Comparison of ENCODE assay signal across 18 cellular contexts in the genomic region with DNA sequence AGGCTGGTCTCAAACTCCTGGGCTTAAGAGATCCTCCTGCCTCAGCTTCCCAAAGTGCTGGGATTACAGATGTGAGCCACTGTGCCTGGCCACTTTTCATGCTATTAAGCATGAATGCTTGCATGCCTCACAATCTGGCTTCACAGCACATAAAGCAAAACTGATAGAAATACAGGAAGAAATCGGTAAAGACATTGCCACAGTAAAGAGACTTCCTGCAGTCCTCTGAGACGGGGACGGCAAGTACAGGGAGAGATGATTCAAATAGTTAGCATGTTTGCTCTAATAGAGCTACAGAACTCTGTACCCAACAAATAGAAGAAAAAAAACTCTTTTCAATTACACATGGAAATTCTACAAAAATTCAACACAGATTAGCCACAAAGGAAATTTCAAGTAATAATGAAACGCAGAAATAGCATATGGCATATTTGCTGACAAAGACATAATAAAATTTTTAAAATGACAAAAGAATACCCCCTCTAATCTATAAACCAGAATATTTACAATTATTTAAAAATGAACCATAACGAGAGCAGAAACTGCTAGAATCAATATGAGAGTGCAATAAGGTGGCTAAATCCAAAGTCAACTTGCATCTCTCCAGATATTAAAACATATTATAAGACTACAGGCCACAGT. TPM values are rescaled to one million over a fixed set of nuclear protein-coding genes. Genes with fewer than 3 reads are reported as not detected.
A peak's percentile ranks its signal among the peaks of the same experiment; 100 is the strongest.
DNase-seq lines count a peak whose midpoint lies in the region; ATAC-seq and TF ChIP-seq lines count a peak whose summit lies in the region.
"Had no signal": no experiment of that assay in that cellular context is flagged by ENCODE, and none has a peak within 500 bp of the region (broad histone marks: within the 10 kb centered on the region; RNA-seq: fewer than 3 reads in every experiment).

No MANE protein-coding gene starts in this region.

- CTCF ChIA-PET in CD8-positive, alpha-beta T cell (lab: Charles Lee): no interaction called here
- CTCF ChIA-PET in activated CD4-positive, alpha-beta memory T cell treated with anti-CD3 and anti-CD28 coated beads for 36 hours (lab: Charles Lee): interaction anchor here (1.3 kb wide), 1 partner anchor 79 kb away, joined by 3 read pairs; no protein-coding TSS in a partner anchor

- in situ Hi-C loops in GM13977 (cut with MboI; ENCODE audit: low pct_unique_long_range_greater_than_20kb, low sequenced_read_pairs, unreplicated experiment): no loop called here

- no peak for TF ChIP-seq CTCF in CD8-positive, alpha-beta T cell (IDR thresholded peaks at IDR 0.05)
- no peak for TF ChIP-seq CTCF in GM13977 (IDR thresholded peaks at IDR 0.05; ENCODE audit: extremely low read depth, insufficient read depth, missing control alignments)

- H3K27ac ChIP-seq in CD4-positive, CD25-positive, alpha-beta regulatory T cell (ENCODE audit: insufficient read depth, low read length, poor library complexity, severe bottlenecking): peak overlapping the region; percentile 17
- no peak overlapping the region for H3K27ac ChIP-seq in CD8-positive, alpha-beta T cell (ENCODE audit: low read depth, low read length)
- H3K27ac ChIP-seq: adrenal gland, KMS-11, neutrophil, SJCRH30 had no signal

- POLR2A ChIA-PET in CD8-positive, alpha-beta T cell (lab: Charles Lee): interaction anchor here (1.1 to 1.3 kb wide), 2 partner anchors 14 to 31 kb away, joined by 3 read pairs; no protein-coding TSS in a partner anchor
- POLR2A ChIA-PET in activated CD4-positive, alpha-beta memory T cell treated with anti-CD3 and anti-CD28 coated beads for 36 hours (lab: Charles Lee): no interaction called here

- intact Hi-C loops in CD8-positive, alpha-beta T cell (cut with DNase I, micrococcal nuclease): no loop called here
- intact Hi-C loops in activated CD4-positive, alpha-beta memory T cell treated with anti-CD3 and anti-CD28 coated beads for 36 hours (cut with micrococcal nuclease): no loop called here
- intact Hi-C loops in head of caudate nucleus (cut with DNase I): no loop called here

- H3K27me3 ChIP-seq in CD4-positive, CD25-positive, alpha-beta regulatory T cell (ENCODE audit: control insufficient read depth, insufficient read depth, low read length): no peaks in the 10 kb centered on the region
- H3K27me3 ChIP-seq in CD8-positive, alpha-beta T cell (ENCODE audit: insufficient read depth, low read length): no peaks in the 10 kb centered on the region
- H3K27me3 ChIP-seq: adrenal gland, neutrophil, Peyer's patch had no signal

- peaks cover 42% of the 10 kb centered on the region for H3K36me3 Mint-ChIP-seq in CD4-positive, CD25-positive, alpha-beta regulatory T cell
- H3K36me3 Mint-ChIP-seq in CD8-positive, alpha-beta T cell: peaks cover 70% of the 10 kb centered on the region
- H3K36me3 Mint-ChIP-seq in activated CD4-positive, alpha-beta memory T cell treated with anti-CD3 and anti-CD28 coated beads for 36 hours: peaks cover 40% of the 10 kb centered on the region
- H3K36me3 Mint-ChIP-seq in immature natural killer cell: peaks cover 7 to 17% (median 11%) of the 10 kb centered on the region in 3 donors

- peak overlapping the region; percentile 45 for H3K4me3 ChIP-seq in CD4-positive, CD25-positive, alpha-beta regulatory T cell (ENCODE audit: low read depth, low read length)
- no peak overlapping the region for H3K4me3 ChIP-seq in CD8-positive, alpha-beta T cell (ENCODE audit: low read depth, low read length)
- H3K4me3 ChIP-seq: adrenal gland, mucosa of descending colon, Peyer's patch, SJCRH30 had no signal

- H3K9me3 ChIP-seq in CD4-positive, CD25-positive, alpha-beta regulatory T cell (ENCODE audit: control insufficient read depth in 2 of 2, low read length in 2 of 2): no peaks in the 10 kb centered on the region
- no peaks in the 10 kb centered on the region for H3K9me3 ChIP-seq in CD8-positive, alpha-beta T cell (ENCODE audit: low read length)
- H3K9me3 ChIP-seq: adrenal gland, Caco-2, mucosa of descending colon, neutrophil, Peyer's patch, SJCRH30 had no signal

- H3K4me1 ChIP-seq in CD4-positive, CD25-positive, alpha-beta regulatory T cell (ENCODE audit: control insufficient read depth, insufficient read depth, low read length, poor library complexity, severe bottlenecking): peaks cover 27% of the 10 kb centered on the region
- peaks cover 42% of the 10 kb centered on the region for H3K4me1 ChIP-seq in CD8-positive, alpha-beta T cell (ENCODE audit: insufficient read depth, low read length)
- H3K4me1 ChIP-seq: adrenal gland, Caco-2, SJCRH30 had no signal

- peak overlapping the region in 3 of 4 donors; percentile 6 to 51 (median 32) for H3K4me3 Mint-ChIP-seq in CD4-positive, CD25-positive, alpha-beta regulatory T cell
- peak overlapping the region; percentile 33 for H3K4me3 Mint-ChIP-seq in CD8-positive, alpha-beta T cell
- H3K4me3 Mint-ChIP-seq in activated CD4-positive, alpha-beta memory T cell treated with anti-CD3 and anti-CD28 coated beads for 36 hours: peak overlapping the region; percentile 5
- H3K4me3 Mint-ChIP-seq in immature natural killer cell: peak overlapping the region; percentile 33 to 79 (median 68)
- H3K4me3 Mint-ChIP-seq: type B pancreatic cell had no signal

- peaks cover 14 to 80% (median 57%) of the 10 kb centered on the region in 4 donors for H3K4me1 Mint-ChIP-seq in CD4-positive, CD25-positive, alpha-beta regulatory T cell
- peaks cover 75% of the 10 kb centered on the region for H3K4me1 Mint-ChIP-seq in CD8-positive, alpha-beta T cell (ENCODE audit: low read depth)
- H3K4me1 Mint-ChIP-seq in activated CD4-positive, alpha-beta memory T cell treated with anti-CD3 and anti-CD28 coated beads for 36 hours (ENCODE audit: low read depth): peaks cover 72% of the 10 kb centered on the region
- H3K4me1 Mint-ChIP-seq in immature natural killer cell: peaks cover 95 to 100% of the 10 kb centered on the region in 2 donors

- H3K27me3 Mint-ChIP-seq in CD4-positive, CD25-positive, alpha-beta regulatory T cell: no peaks in the 10 kb centered on the region
- no peaks in the 10 kb centered on the region for H3K27me3 Mint-ChIP-seq in CD8-positive, alpha-beta T cell (ENCODE audit: low read depth)
- no peaks in the 10 kb centered on the region for H3K27me3 Mint-ChIP-seq in activated CD4-positive, alpha-beta memory T cell treated with anti-CD3 and anti-CD28 coated beads for 36 hours
- H3K27me3 Mint-ChIP-seq in immature natural killer cell (ENCODE audit: low read depth in 3 of 3): peaks cover 0 to 3% (median 2%) of the 10 kb centered on the region in 3 donors

- peaks cover 39% of the 10 kb centered on the region for H3K36me3 ChIP-seq in CD4-positive, CD25-positive, alpha-beta regulatory T cell (ENCODE audit: control insufficient read depth, insufficient read depth, low read length)
- peaks cover 12% of the 10 kb centered on the region for H3K36me3 ChIP-seq in CD8-positive, alpha-beta T cell (ENCODE audit: insufficient read depth, low read length)
- H3K36me3 ChIP-seq: adrenal gland, neutrophil, Peyer's patch, SJCRH30 had no signal

- DNase-seq in CD4-positive, CD25-positive, alpha-beta regulatory T cell: peak in 2 of 3 donors; percentile 8 to 51
- no peak for DNase-seq in CD8-positive, alpha-beta T cell
- DNase-seq in activated CD4-positive, alpha-beta memory T cell treated with anti-CD3 and anti-CD28 coated beads for 36 hours: no peak
- no peak for DNase-seq in immature natural killer cell
- no peak for DNase-seq in head of caudate nucleus
- no peak for DNase-seq in GM13977 (ENCODE audit: low spot score)
- DNase-seq in GDM1 (lab: John Stamatoyannopoulos, UW): no peak
- DNase-seq: Caco-2; mucosa of descending colon; NCI-H1930; NK-92 treated with Interleukin-12 subunit alpha and Interleukin-12 subunit beta, amount 100 ng/mL, for 24 hours; SJCRH30; small intestine had no signal

- H3K9me3 Mint-ChIP-seq in CD4-positive, CD25-positive, alpha-beta regulatory T cell: peaks cover 0 to 4% (median 0%) of the 10 kb centered on the region in 7 donors
- no peaks in the 10 kb centered on the region for H3K9me3 Mint-ChIP-seq in CD8-positive, alpha-beta T cell
- H3K9me3 Mint-ChIP-seq in activated CD4-positive, alpha-beta memory T cell treated with anti-CD3 and anti-CD28 coated beads for 36 hours: peaks cover 3% of the 10 kb centered on the region
- H3K9me3 Mint-ChIP-seq in immature natural killer cell: no peaks in the 10 kb centered on the region
- H3K9me3 Mint-ChIP-seq: type B pancreatic cell had no signal

- peak overlapping the region; percentile 59 to 79 (median 71) for H3K27ac Mint-ChIP-seq in CD4-positive, CD25-positive, alpha-beta regulatory T cell
- H3K27ac Mint-ChIP-seq in CD8-positive, alpha-beta T cell: peak overlapping the region; percentile 81
- peak overlapping the region; percentile 52 for H3K27ac Mint-ChIP-seq in activated CD4-positive, alpha-beta memory T cell treated with anti-CD3 and anti-CD28 coated beads for 36 hours
- H3K27ac Mint-ChIP-seq in immature natural killer cell: peak overlapping the region; percentile 75 to 91 (median 89)
- H3K27ac Mint-ChIP-seq: type B pancreatic cell had no signal

- peak; percentile 46 to 55 for ATAC-seq in CD4-positive, CD25-positive, alpha-beta regulatory T cell (ENCODE audit: low read depth in 2 of 2)
- peak; percentile 49 for ATAC-seq in CD8-positive, alpha-beta T cell
- ATAC-seq: mucosa of descending colon had no signal

RNA-seq across cellular contexts. Expression of gene CARD11, which starts 32.3 kb away (rescaled TPM):
- total RNA-seq in CD4-positive, CD25-positive, alpha-beta regulatory T cell: 118 TPM
- polyA plus RNA-seq in CD4-positive, CD25-positive, alpha-beta regulatory T cell: 10 to 100 TPM in 2 of 4 donors, 1 to 10 TPM in 2; 7.1 to 11.6 (median 10.0) TPM
- total RNA-seq in CD8-positive, alpha-beta T cell: 100 to 1,000 TPM; 114 to 117 TPM
- 100 to 1,000 TPM; 107 to 108 TPM for total RNA-seq in activated CD4-positive, alpha-beta memory T cell treated with anti-CD3 and anti-CD28 coated beads for 36 hours
- polyA plus RNA-seq in immature natural killer cell: 10 to 100 TPM in 2 of 3 donors, 1 to 10 TPM in 1; 3.3 to 76.5 (median 18.7) TPM
- total RNA-seq: SJCRH30 had no signal

Comparison
In these comparisons a context has a peak if more than half of its experiments do, and no peak if none do; other contexts are left out.
1. DNase-seq: peak in CD4-positive, CD25-positive, alpha-beta regulatory T cell (2 of 3); none in CD8-positive, alpha-beta T cell (0 of 7), activated CD4-positive, alpha-beta memory T cell treated with anti-CD3 and anti-CD28 coated beads for 36 hours (single experiment), immature natural killer cell (0 of 3), head of caudate nucleus (0 of 42), GM13977 (single experiment) and GDM1 (single experiment).
2. H3K4me3 Mint-ChIP-seq: peak in every context shown above with its lines; median percentile 68 in immature natural killer cell; 33 in CD8-positive, alpha-beta T cell; 32 in CD4-positive, CD25-positive, alpha-beta regulatory T cell; 5 in activated CD4-positive, alpha-beta memory T cell treated with anti-CD3 and anti-CD28 coated beads for 36 hours.
3. Peak in every context shown above with its lines, with median percentiles within 50 percentile points of each other: H3K27ac Mint-ChIP-seq.